8 cellular contexts compared by ENCODE assay signal in the genomic region with DNA sequence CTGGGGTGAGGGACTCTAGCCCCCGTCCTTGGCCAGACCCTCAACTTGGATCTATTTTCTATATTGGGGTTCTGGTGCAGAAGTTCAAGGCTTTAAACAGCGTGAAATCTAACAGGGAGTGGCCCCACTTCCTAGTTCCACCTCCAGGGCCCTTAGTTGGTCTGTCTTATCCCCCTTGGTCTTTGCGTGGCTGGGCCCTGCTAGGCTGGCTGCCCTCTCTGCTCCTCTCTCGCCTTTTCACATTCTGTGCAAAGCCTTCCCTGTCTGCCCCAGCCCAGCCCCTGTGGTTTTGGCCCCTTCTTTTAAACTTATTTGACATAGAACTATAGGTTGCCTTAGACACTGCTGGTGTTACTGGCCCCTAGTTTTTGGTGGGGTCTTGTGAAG. TPM values are rescaled to one million over a fixed set of nuclear protein-coding genes. Genes with fewer than 3 reads are reported as not detected.
DNase-seq lines count a peak whose midpoint lies in the region; ATAC-seq, FAIRE-seq and TF ChIP-seq lines count a peak whose summit lies in the region.

No MANE protein-coding gene starts in this region.

- intact Hi-C loops in thyroid gland (cut with DNase I): loop anchor here (2.0 kb wide), 1 partner anchor 174 kb away; no protein-coding TSS in a partner anchor

- 75 to 78% methylated on average over 4 of the region's 4 CpGs for WGBS in thyroid gland, 2 donors

- H3K4me3 ChIP-seq in thyroid gland (replicated peaks in 1 of 3): no peak overlapping the region

- H3K27me3 ChIP-seq in layer of hippocampus (ENCODE audit: control insufficient read depth, insufficient read depth, low read length) (no peaks in the 10 kb centered on the region), thyroid gland (no peaks in the 10 kb centered on the region)

- ATAC-seq in T-cell (replicated peaks in 1 of 4): peak; percentile 8 to 35 (median 18)

- peak overlapping the region; percentile 39 for H3K27ac ChIP-seq in layer of hippocampus (ENCODE audit: low read depth, low read length)
- peak overlapping the region in 2 of 3 donors; percentile 72 to 76 for H3K27ac ChIP-seq in thyroid gland

- no peak overlapping the region for H3K4me3 Mint-ChIP-seq in activated naive CD4-positive, alpha-beta T cell treated with anti-CD3 and anti-CD28 coated beads, Interleukin-2, amount 50 U/mL, for 24 hours
- H3K4me3 Mint-ChIP-seq in T-cell: no peak overlapping the region

- CTCF ChIA-PET in T-cell (lab: Charles Lee): interaction anchor here in 1 of 2 donors (0.8 to 1.6 kb wide), 4 partner anchors 14 to 175 kb away, joined by 3 to 8 read pairs (median 4); no protein-coding TSS in a partner anchor

- H3K36me3 ChIP-seq in thyroid gland: no peaks in the 10 kb centered on the region

- H3K9me3 Mint-ChIP-seq in activated naive CD4-positive, alpha-beta T cell treated with anti-CD3 and anti-CD28 coated beads, Interleukin-2, amount 50 U/mL, for 24 hours: no peaks in the 10 kb centered on the region
- H3K9me3 Mint-ChIP-seq in T-cell: no peaks in the 10 kb centered on the region

- no peak for DNase-seq in activated naive CD4-positive, alpha-beta T cell (lab: John Stamatoyannopoulos, UW)
- DNase-seq in T-cell (no peak), thyroid gland (no peak), GM19239 (ENCODE audit: insufficient read length, low spot score) (no peak), NCI-H2171 (lab: John Stamatoyannopoulos, UW) (no peak)
- no peak for DNase-seq in NK-92 treated with Interleukin-12 subunit alpha and Interleukin-12 subunit beta, amount 100 ng/mL, for 24 hours (lab: John Stamatoyannopoulos, UW)

- H3K9me3 ChIP-seq in thyroid gland: no peaks in the 10 kb centered on the region

- no peak for TF ChIP-seq CTCF in thyroid gland (IDR thresholded peaks at IDR 0.05)

- H3K4me1 ChIP-seq in thyroid gland: peaks cover 20 to 40% of the 10 kb centered on the region in 2 donors

- peak overlapping the region; percentile 90 for H3K27ac Mint-ChIP-seq in activated naive CD4-positive, alpha-beta T cell treated with anti-CD3 and anti-CD28 coated beads, Interleukin-2, amount 50 U/mL, for 24 hours
- no peak overlapping the region for H3K27ac Mint-ChIP-seq in T-cell

- no peak for TF ChIP-seq POLR2A in thyroid gland (IDR thresholded peaks at IDR 0.05)

- H3K4me1 Mint-ChIP-seq in activated naive CD4-positive, alpha-beta T cell treated with anti-CD3 and anti-CD28 coated beads, Interleukin-2, amount 50 U/mL, for 24 hours: peaks cover 36% of the 10 kb centered on the region
- H3K4me1 Mint-ChIP-seq in T-cell: peaks cover 22 to 30% (median 23%) of the 10 kb centered on the region in 3 donors

- POLR2A ChIA-PET in T-cell (lab: Charles Lee): no interaction called here

- no peaks in the 10 kb centered on the region for H3K27me3 Mint-ChIP-seq in activated naive CD4-positive, alpha-beta T cell treated with anti-CD3 and anti-CD28 coated beads, Interleukin-2, amount 50 U/mL, for 24 hours
- no peaks in the 10 kb centered on the region for H3K27me3 Mint-ChIP-seq in T-cell

- H3K36me3 Mint-ChIP-seq in activated naive CD4-positive, alpha-beta T cell treated with anti-CD3 and anti-CD28 coated beads, Interleukin-2, amount 50 U/mL, for 24 hours: peaks cover 2% of the 10 kb centered on the region
- H3K36me3 Mint-ChIP-seq in T-cell: peaks cover 12% of the 10 kb centered on the region

- FAIRE-seq in GM19239 (lab: Jason Lieb, UNC): no peak

RNA-seq across cellular contexts. Expression of a gene that starts 5.6 kb away (rescaled TPM):
- total RNA-seq in T-cell (10 to 100 TPM in 4 of 5 donors, 1 to 10 TPM in 1; 9.3 to 14.3 (median 11.8) TPM), thyroid gland (10 to 100 TPM in 3 of 4 donors, 1 to 10 TPM in 1; 3.5 to 31.2 (median 20.6) TPM)

RNA-seq across cellular contexts. Expression of a gene that starts 33.6 kb away (rescaled TPM):
- total RNA-seq in T-cell (1 to 10 TPM in 1 of 5 donors, under 1 TPM in 4; 0.26 to 8.2 (median 0.51) TPM), thyroid gland (10 to 100 TPM in 2 of 4 donors, 1 to 10 TPM in 2; 7.6 to 16.7 (median 10.1) TPM)
